20 cellular contexts compared by ENCODE assay signal in the genomic region with DNA sequence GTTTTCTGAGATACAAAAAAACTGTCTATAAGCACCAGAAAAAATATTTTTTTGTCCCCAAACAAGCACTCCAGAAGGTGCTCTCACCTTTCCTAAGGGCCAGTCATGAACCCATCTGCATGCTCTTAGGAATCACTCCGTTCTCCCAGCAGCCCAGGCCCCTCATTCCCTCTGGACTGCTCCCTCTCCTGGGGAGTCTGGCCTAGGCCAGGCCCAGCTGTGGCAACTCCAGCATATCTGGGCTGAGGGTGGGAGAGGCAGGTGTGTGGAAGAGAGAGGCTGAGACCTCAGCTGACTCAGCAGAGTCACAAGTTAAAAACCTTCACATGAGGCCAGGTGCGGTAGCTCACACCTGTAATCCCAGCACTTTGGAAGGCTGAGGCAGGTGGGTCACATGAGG. TPM values are rescaled to one million over a fixed set of nuclear protein-coding genes. Genes with fewer than 3 reads are reported as not detected.
A peak's percentile ranks its signal among the peaks of the same experiment; 100 is the strongest.
DNase-seq lines count a peak whose midpoint lies in the region; ATAC-seq and TF ChIP-seq lines count a peak whose summit lies in the region.
"Had no signal": no experiment of that assay in that cellular context is flagged by ENCODE, and none has a peak within 500 bp of the region (broad histone marks: within the 10 kb centered on the region; RNA-seq: fewer than 3 reads in every experiment).

No MANE protein-coding gene starts in this region.

- H3K4me1 ChIP-seq in GM23338 (ENCODE audit: insufficient read depth): peaks cover 12% of the 10 kb centered on the region
- H3K4me1 ChIP-seq: SJSA1 had no signal

- no peaks in the 10 kb centered on the region for H3K9me2 ChIP-seq in GM23338 (ENCODE audit: insufficient read depth)

- no peaks in the 10 kb centered on the region for H3K79me2 ChIP-seq in GM23338 (replicated peaks; ENCODE audit: insufficient read depth)

- H4K20me1 ChIP-seq in GM23338 (replicated peaks; ENCODE audit: insufficient read depth): peaks cover 3% of the 10 kb centered on the region; the same call in 1 of the 2 replicates

- no peak overlapping the region for H3K4me2 ChIP-seq in GM23338

- no peak overlapping the region for H3K4me3 ChIP-seq in GM23338
- H3K4me3 ChIP-seq: cardiac muscle cell, SJSA1 had no signal

- DNase-seq in NCI-H1694 treated with DMSO at 0.1 percent for 48 hours (lab: John Stamatoyannopoulos, UW) (peak; percentile 17), NCI-H1694 (lab: John Stamatoyannopoulos, UW) (no peak), GM23338 (ENCODE audit: low spot score) (no peak), RPMI8226 (peak; percentile 36), GDM1 (lab: John Stamatoyannopoulos, UW) (no peak), COLO829 (ENCODE audit: low spot score) (no peak)
- DNase-seq: activated CD4-positive, alpha-beta memory T cell treated with anti-CD3 and anti-CD28 coated beads for 36 hours; activated gamma-delta T cell treated with Interleukin-2 at 50 U/mL for 16 hours; amygdala; dermis blood vessel endothelial cell; KBM-7; mammary epithelial cell; naive B cell; NCI-H1048; NCI-H2081; stimulated activated CD8-positive, alpha-beta memory T cell treated with anti-CD3 and anti-CD28 coated beads, Interleukin-4, amount 100 ng/mL, for 48 hours had no signal

- ATAC-seq in GM23338: peak; percentile 53
- no peak for ATAC-seq in stimulated activated memory B cell treated with anti-CD40 and anti-IgM and Interleukin-4, amounts not matched to agents 10 μg/mL and 1 μg/mL and 100 μg/mL, for 72 hours

- H3K27ac ChIP-seq in GM23338 (ENCODE audit: low read depth): no peak overlapping the region; the same call in none of the 2 replicates
- H3K27ac ChIP-seq in layer of hippocampus (ENCODE audit: low read depth, low read length): peak overlapping the region; percentile 21
- H3K27ac ChIP-seq: cardiac muscle cell, SJSA1 had no signal

- H3K27me3 Mint-ChIP-seq in GM23338 (ENCODE audit: insufficient read depth, low read depth, poor library complexity): peaks cover 7% of the 10 kb centered on the region
- no peaks in the 10 kb centered on the region for H3K27me3 Mint-ChIP-seq in stimulated activated memory B cell treated with anti-CD40 and anti-IgM and Interleukin-4, amounts not matched to agents 10 μg/mL and 1 μg/mL and 100 μg/mL, for 72 hours
- H3K27me3 Mint-ChIP-seq: activated CD4-positive, alpha-beta memory T cell treated with anti-CD3 and anti-CD28 coated beads for 36 hours; naive B cell had no signal

- no peak overlapping the region for H3K4me3 Mint-ChIP-seq in GM23338
- H3K4me3 Mint-ChIP-seq in stimulated activated memory B cell treated with anti-CD40 and anti-IgM and Interleukin-4, amounts not matched to agents 10 μg/mL and 1 μg/mL and 100 μg/mL, for 72 hours: no peak overlapping the region
- H3K4me3 Mint-ChIP-seq: activated CD4-positive, alpha-beta memory T cell treated with anti-CD3 and anti-CD28 coated beads for 36 hours; naive B cell had no signal

- H3K9me3 Mint-ChIP-seq in GM23338: no peaks in the 10 kb centered on the region
- no peaks in the 10 kb centered on the region for H3K9me3 Mint-ChIP-seq in stimulated activated memory B cell treated with anti-CD40 and anti-IgM and Interleukin-4, amounts not matched to agents 10 μg/mL and 1 μg/mL and 100 μg/mL, for 72 hours
- H3K9me3 Mint-ChIP-seq: activated CD4-positive, alpha-beta memory T cell treated with anti-CD3 and anti-CD28 coated beads for 36 hours; naive B cell had no signal

- H3F3A ChIP-seq in GM23338 (replicated peaks; ENCODE audit: low read depth): no peaks in the 10 kb centered on the region

- H3K27ac Mint-ChIP-seq in GM23338: peak overlapping the region; percentile 31; the same call in 1 of the 2 replicates
- no peak overlapping the region for H3K27ac Mint-ChIP-seq in stimulated activated memory B cell treated with anti-CD40 and anti-IgM and Interleukin-4, amounts not matched to agents 10 μg/mL and 1 μg/mL and 100 μg/mL, for 72 hours
- H3K27ac Mint-ChIP-seq: activated CD4-positive, alpha-beta memory T cell treated with anti-CD3 and anti-CD28 coated beads for 36 hours had no signal

- peaks cover 19% of the 10 kb centered on the region for H3K4me1 Mint-ChIP-seq in GM23338
- peaks cover 17% of the 10 kb centered on the region for H3K4me1 Mint-ChIP-seq in stimulated activated memory B cell treated with anti-CD40 and anti-IgM and Interleukin-4, amounts not matched to agents 10 μg/mL and 1 μg/mL and 100 μg/mL, for 72 hours
- H3K4me1 Mint-ChIP-seq: naive B cell had no signal

- peaks cover 3% of the 10 kb centered on the region for H3K36me3 ChIP-seq in GM23338 (ENCODE audit: insufficient read depth)

- TF ChIP-seq CTCF in GM23338 (conservative IDR thresholded peaks at IDR 0.05; ENCODE audit: low read depth in 2 of 2): no peak; a peak in 1 of 4 replicates

- H3K27me3 ChIP-seq in GM23338 (ENCODE audit: insufficient read depth) (no peaks in the 10 kb centered on the region), layer of hippocampus (ENCODE audit: control insufficient read depth, insufficient read depth, low read length) (no peaks in the 10 kb centered on the region)
- H3K27me3 ChIP-seq: cardiac muscle cell, SJSA1 had no signal

- peaks cover 39% of the 10 kb centered on the region for H3K36me3 Mint-ChIP-seq in GM23338 (ENCODE audit: low read depth)
- H3K36me3 Mint-ChIP-seq in stimulated activated memory B cell treated with anti-CD40 and anti-IgM and Interleukin-4, amounts not matched to agents 10 μg/mL and 1 μg/mL and 100 μg/mL, for 72 hours: peaks cover 57% of the 10 kb centered on the region

- no peak overlapping the region for H2AFZ ChIP-seq in GM23338

TF ChIP-seq in GM23338, 12 proteins besides CTCF, POLR2A, EP300 and RAD21:
- TF ChIP-seq ZNF331 (CRISPR knock-in tag; IDR thresholded peaks at IDR 0.05; ENCODE audit: low read depth): no peak
- TF ChIP-seq NANOG (IDR thresholded peaks at IDR 0.05; ENCODE audit: borderline replicate concordance): no peak
- TF ChIP-seq ZNF114 (CRISPR knock-in tag; IDR thresholded peaks at IDR 0.05): no peak
- no peak for TF ChIP-seq JUNB (IDR thresholded peaks at IDR 0.05; ENCODE audit: unreplicated experiment)
- no peak for TF ChIP-seq STAT1 (IDR thresholded peaks at IDR 0.05; ENCODE audit: unreplicated experiment)
- no peak for TF ChIP-seq REST (IDR thresholded peaks at IDR 0.05; ENCODE audit: unreplicated experiment)

RNA-seq across cellular contexts. Expression of gene TRAFD1, which starts 54.6 kb away (rescaled TPM):
- total RNA-seq in GM23338 (2014; rRNA removed; shearing (Covaris generic)): 30.4 and 35.6 TPM in 2 replicates
- 17.4 and 17.8 TPM in 2 replicates for polyA plus RNA-seq in GM23338 (2016; fragmentation: Nextera tagmentation; extraction: Ambion mirVana)

Comparison
In these comparisons a context has a peak if more than half of its experiments do, and no peak if none do; other contexts are left out.
1. DNase-seq: peak in NCI-H1694 treated with DMSO at 0.1 percent for 48 hours (single experiment) and RPMI8226 (single experiment); none in NCI-H1694 (single experiment), GM23338 (single experiment), GDM1 (single experiment) and COLO829 (single experiment).